17 cellular contexts compared by ENCODE assay signal in genomic region chr9:20744046-20744630, GRCh38.
"Had no signal": no experiment of that assay in that cellular context is flagged by ENCODE, and none has a peak within 500 bp of the region (broad histone marks: within the 10 kb centered on the region; RNA-seq: fewer than 3 reads in every experiment).

No MANE protein-coding gene starts in this region.

- DNase-seq: activated effector memory CD4-positive, alpha-beta T cell treated with anti-CD3 and anti-CD28 coated beads, Interleukin-2, amount 50 U/mL, for 16 hours; activated T-cell treated with anti-CD3 and anti-CD28 coated beads, Interleukin-2, amount 50 U/mL, for 1 hour; endodermal cell; foreskin melanocyte; heart right ventricle; kidney; mesendoderm; ovary; stimulated activated CD4-positive, alpha-beta T cell treated with anti-CD3 and anti-CD28 coated beads, Interleukin-15, amount 100 ng/mL, for 24 hours; stimulated activated CD4-positive, alpha-beta T cell treated with anti-CD3 and anti-CD28 coated beads, Interleukin-4, amount 100 ng/mL, for 24 hours; stimulated activated naive CD8-positive, alpha-beta T cell treated with anti-CD3 and anti-CD28 coated beads, Interleukin-15, amount 100 ng/mL, for 72 hours had no signal

- FAIRE-seq: kidney, TTC549 had no signal

- H3K9ac ChIP-seq: neural progenitor cell had no signal

- H3K4me3 Mint-ChIP-seq: activated naive CD8-positive, alpha-beta T cell; endodermal cell; neural progenitor cell; stimulated activated naive CD8-positive, alpha-beta T cell treated with anti-CD3 and anti-CD28 coated beads, Interleukin-15, amount 100 ng/mL, for 72 hours; T-helper 1 cell treated with Interleukin-12 subunit alpha and Interleukin-12 subunit beta and Interleukin-4 antibody, amounts not matched to agents 30 μg/mL and 1 μg/mL, for 36 hours had no signal

- H3K9me3 Mint-ChIP-seq: endodermal cell; neural progenitor cell; stimulated activated naive CD8-positive, alpha-beta T cell treated with anti-CD3 and anti-CD28 coated beads, Interleukin-15, amount 100 ng/mL, for 72 hours; T-helper 1 cell treated with Interleukin-12 subunit alpha and Interleukin-12 subunit beta and Interleukin-4 antibody, amounts not matched to agents 30 μg/mL and 1 μg/mL, for 36 hours had no signal

- H3K36me3 ChIP-seq: neural progenitor cell, ovary, thoracic aorta had no signal

- H3K4me1 ChIP-seq: neural progenitor cell had no signal

- H3K27ac ChIP-seq: heart right ventricle, neural progenitor cell, ovary, thoracic aorta had no signal

- H3K4me1 Mint-ChIP-seq: endodermal cell had no signal

- H3K9me3 ChIP-seq: heart right ventricle, ovary, thoracic aorta had no signal

- H3K27me3 ChIP-seq: heart right ventricle, neural progenitor cell, ovary had no signal

- H2AFZ ChIP-seq: neural progenitor cell had no signal

- H3K27me3 Mint-ChIP-seq: activated naive CD8-positive, alpha-beta T cell; stimulated activated naive CD8-positive, alpha-beta T cell treated with anti-CD3 and anti-CD28 coated beads, Interleukin-15, amount 100 ng/mL, for 72 hours had no signal

- H3K27ac Mint-ChIP-seq: activated naive CD8-positive, alpha-beta T cell; endodermal cell; neural progenitor cell; T-helper 1 cell treated with Interleukin-12 subunit alpha and Interleukin-12 subunit beta and Interleukin-4 antibody, amounts not matched to agents 30 μg/mL and 1 μg/mL, for 36 hours had no signal

- H3K4me2 ChIP-seq: neural progenitor cell had no signal

- H3K4me3 ChIP-seq: heart right ventricle, neural progenitor cell, ovary, thoracic aorta had no signal

- ATAC-seq: activated CD4-positive, CD25-positive, alpha-beta regulatory T cell treated with anti-CD3 and anti-CD28 coated beads, Interleukin-2, amount 50 U/mL, for 24 hours; heart right ventricle; stimulated activated naive CD8-positive, alpha-beta T cell treated with anti-CD3 and anti-CD28 coated beads, Interleukin-15, amount 100 ng/mL, for 72 hours had no signal
